Comparison of ENCODE assay signal across 29 cellular contexts in genomic region chr7:7992502-7992901, GRCh38. TPM values are rescaled to one million over a fixed set of nuclear protein-coding genes. Genes with fewer than 3 reads are reported as not detected.
DNase-seq lines count a peak whose midpoint lies in the region; ATAC-seq and FAIRE-seq lines count a peak whose summit lies in the region.
"Had no signal": no experiment of that assay in that cellular context is flagged by ENCODE, and none has a peak within 500 bp of the region (broad histone marks: within the 10 kb centered on the region; RNA-seq: fewer than 3 reads in every experiment).

No MANE protein-coding gene starts in this region.

- FAIRE-seq in GM19239 (lab: Jason Lieb, UNC) = no peak

- DNase-seq in DMS53 (lab: John Stamatoyannopoulos, UW) (peak; percentile 49), DMS53 treated with DMSO at 0.1 percent for 48 hours (lab: John Stamatoyannopoulos, UW; ENCODE audit: unreplicated experiment) (no peak), Caki2 (ENCODE audit: low read depth) (peak; percentile 30), OCI-M1 (lab: John Stamatoyannopoulos, UW) (peak; percentile 19), fibroblast of gingiva (ENCODE audit: low read depth) (peak; percentile 7), GM19239 (ENCODE audit: insufficient read length, low spot score) (no peak), HK-2 (ENCODE audit: unreplicated experiment) (no peak)
- DNase-seq: 8988T; activated CD4-positive, alpha-beta T cell treated with anti-CD3 and anti-CD28 coated beads for 36 hours; activated CD8-positive, alpha-beta memory T cell treated with anti-CD3 and anti-CD28 coated beads for 24 hours; activated gamma-delta T cell treated with Interleukin-2 at 50 U/mL for 16 hours; activated naive CD8-positive, alpha-beta T cell treated with anti-CD3 and anti-CD28 coated beads, Interleukin-2, amount 50 U/mL, for 24 hours; activated T-cell treated with anti-CD3 and anti-CD28 coated beads, Interleukin-2, amount 50 U/mL, for 24 hours; body of pancreas; CD8-positive, alpha-beta T cell; cerebellar nuclear complex; DMS153; head of caudate nucleus; HFFc6; lower lobe of right lung; NCI-H1048; NCI-H1694; NCI-H2171 treated with DMSO at 0.1 percent for 48 hours; NCI-H526 treated with DMSO at 0.1 percent for 48 hours; posterior cingulate gyrus; right cardiac atrium; spleen; T-helper 17 cell had no signal

- no peak for ATAC-seq in activated CD4-positive, CD25-positive, alpha-beta regulatory T cell treated with anti-CD3 and anti-CD28 coated beads, Interleukin-2, amount 50 U/mL, for 24 hours
- ATAC-seq: activated CD4-positive, alpha-beta T cell treated with anti-CD3 and anti-CD28 coated beads for 36 hours; activated naive CD8-positive, alpha-beta T cell treated with anti-CD3 and anti-CD28 coated beads, Interleukin-2, amount 50 U/mL, for 24 hours; body of pancreas; CD8-positive, alpha-beta T cell; lower lobe of right lung; right cardiac atrium; T-helper 17 cell had no signal

- in situ Hi-C loops in Caki2 (cut with HindIII; ENCODE audit: low pct_unique_long_range_greater_than_20kb, low sequenced_read_pairs) = no loop called here

RNA-seq across cellular contexts. Expression of gene GLCCI1, which starts 23.9 kb away (rescaled TPM):
- total RNA-seq in Caki2 (2014; rRNA removed; shearing (Covaris generic); ENCODE audit: low replicate concordance) = 1.1 and 11.7 TPM in 2 replicates

Comparison
In these comparisons a context has a peak if more than half of its experiments do, and no peak if none do; other contexts are left out.
1. DNase-seq: peak in DMS53 (single experiment), Caki2 (single experiment), OCI-M1 (single experiment) and fibroblast of gingiva (single experiment); none in DMS53 treated with DMSO at 0.1 percent for 48 hours (single experiment), GM19239 (single experiment) and HK-2 (single experiment).